ENCODE assay signal across 32 cellular contexts in genomic region chr12:52851787-52852186, GRCh38. TPM values are rescaled to one million over a fixed set of nuclear protein-coding genes. Genes with fewer than 3 reads are reported as not detected.
"Had no signal": no experiment of that assay in that cellular context is flagged by ENCODE, and none has a peak within 500 bp of the region (broad histone marks: within the 10 kb centered on the region; RNA-seq: fewer than 3 reads in every experiment).

No MANE protein-coding gene starts in this region.

- H3K9me3 ChIP-seq: stomach, suprapubic skin, testis, thoracic aorta, thyroid gland, tibial artery, transverse colon, upper lobe of right lung, uterus, vagina had no signal

- FAIRE-seq: urothelium cell line had no signal

- H3K4me1 ChIP-seq: stomach, testis, tibial artery, tibial nerve, transverse colon, upper lobe of right lung, uterus, vagina had no signal

- H3K4me3 Mint-ChIP-seq: stimulated activated effector memory CD8-positive, alpha-beta T cell treated with anti-CD3 and anti-CD28 coated beads, Interleukin-12 subunit alpha, Interleukin-12 subunit beta, amount 100 ng/mL, for 72 hours; stimulated activated memory B cell treated with anti-CD40 and anti-IgM and Interleukin-4, amounts not matched to agents 10 μg/mL and 1 μg/mL and 100 μg/mL, for 72 hours; stimulated activated naive B cell treated with anti-CD40 and anti-IgM and Interleukin-4, amounts not matched to agents 10 μg/mL and 1 μg/mL and 100 μg/mL, for 72 hours; stimulated activated naive CD8-positive, alpha-beta T cell treated with anti-CD3 and anti-CD28 coated beads, Interleukin-15, amount 100 ng/mL, for 72 hours; stimulated activated naive CD8-positive, alpha-beta T cell treated with anti-CD3 and anti-CD28 coated beads, Interleukin-15, Interleukin-2, amounts not matched to agents 100 ng/mL and 50 ng/mL, for 24 hours had no signal

- DNase-seq: stimulated activated CD4-positive, alpha-beta T cell treated with anti-CD3 and anti-CD28 coated beads, Interleukin-2, amount 100 ng/mL, for 48 hours; stimulated activated CD4-positive, alpha-beta T cell treated with anti-CD3 and anti-CD28 coated beads, Interleukin-4, amount 100 ng/mL, for 1 hour; stimulated activated CD4-positive, alpha-beta T cell treated with anti-CD3 and anti-CD28 coated beads, Interleukin-4, amount 100 ng/mL, for 24 hours; stimulated activated CD4-positive, alpha-beta T cell treated with anti-CD3 and anti-CD28 coated beads, Interleukin-4, amount 100 ng/mL, for 4 hours; stimulated activated CD8-positive, alpha-beta memory T cell treated with anti-CD3 and anti-CD28 coated beads, Interleukin-4, amount 100 ng/mL, for 48 hours; stimulated activated naive B cell treated with anti-CD40 and anti-IgM and Interleukin-4, amounts not matched to agents 10 μg/mL and 1 μg/mL and 100 μg/mL, for 72 hours; stimulated activated naive CD4-positive, alpha-beta T cell; stimulated activated naive CD4-positive, alpha-beta T cell treated with Interleukin-2 at 50 U/mL for 16 hours; stimulated activated naive CD8-positive, alpha-beta T cell treated with anti-CD3 and anti-CD28 coated beads, Interleukin-15, amount 100 ng/mL, for 72 hours; stimulated activated naive CD8-positive, alpha-beta T cell treated with anti-CD3 and anti-CD28 coated beads, Interleukin-15, Interleukin-2, amounts not matched to agents 100 U/mL and 50 U/mL, for 24 hours; stomach; substantia nigra; testis; thyroid gland; tibial artery; transverse colon; trophoblast cell; upper lobe of left lung; upper lobe of right lung; uterus had no signal

- H3K27me3 Mint-ChIP-seq: stimulated activated naive CD8-positive, alpha-beta T cell treated with anti-CD3 and anti-CD28 coated beads, Interleukin-15, amount 100 ng/mL, for 72 hours had no signal

- H3K9me3 Mint-ChIP-seq: stimulated activated effector memory CD8-positive, alpha-beta T cell treated with anti-CD3 and anti-CD28 coated beads, Interleukin-12 subunit alpha, Interleukin-12 subunit beta, amount 100 ng/mL, for 72 hours; stimulated activated memory B cell treated with anti-CD40 and anti-IgM and Interleukin-4, amounts not matched to agents 10 μg/mL and 1 μg/mL and 100 μg/mL, for 72 hours; stimulated activated naive CD8-positive, alpha-beta T cell treated with anti-CD3 and anti-CD28 coated beads, Interleukin-15, amount 100 ng/mL, for 72 hours; stimulated activated naive CD8-positive, alpha-beta T cell treated with anti-CD3 and anti-CD28 coated beads, Interleukin-15, Interleukin-2, amounts not matched to agents 100 ng/mL and 50 ng/mL, for 24 hours had no signal

- H3K27ac Mint-ChIP-seq: stimulated activated effector memory CD8-positive, alpha-beta T cell treated with anti-CD3 and anti-CD28 coated beads, Interleukin-12 subunit alpha, Interleukin-12 subunit beta, amount 100 ng/mL, for 72 hours; stimulated activated memory B cell treated with anti-CD40 and anti-IgM and Interleukin-4, amounts not matched to agents 10 μg/mL and 1 μg/mL and 100 μg/mL, for 72 hours; stimulated activated naive B cell treated with anti-CD40 and anti-IgM and Interleukin-4, amounts not matched to agents 10 μg/mL and 1 μg/mL and 100 μg/mL, for 72 hours; stimulated activated naive CD8-positive, alpha-beta T cell treated with anti-CD3 and anti-CD28 coated beads, Interleukin-15, amount 100 ng/mL, for 72 hours; stimulated activated naive CD8-positive, alpha-beta T cell treated with anti-CD3 and anti-CD28 coated beads, Interleukin-15, Interleukin-2, amounts not matched to agents 100 ng/mL and 50 ng/mL, for 24 hours had no signal

- ATAC-seq: stimulated activated effector memory CD8-positive, alpha-beta T cell treated with anti-CD3 and anti-CD28 coated beads, Interleukin-12 subunit alpha, Interleukin-12 subunit beta, amount 100 ng/mL, for 72 hours; stimulated activated naive CD8-positive, alpha-beta T cell treated with anti-CD3 and anti-CD28 coated beads, Interleukin-15, amount 100 ng/mL, for 72 hours; stimulated activated naive CD8-positive, alpha-beta T cell treated with anti-CD3 and anti-CD28 coated beads, Interleukin-15, Interleukin-2, amounts not matched to agents 100 U/mL and 50 U/mL, for 24 hours; upper lobe of right lung had no signal

- H3K36me3 Mint-ChIP-seq: stimulated activated effector memory CD8-positive, alpha-beta T cell treated with anti-CD3 and anti-CD28 coated beads, Interleukin-12 subunit alpha, Interleukin-12 subunit beta, amount 100 ng/mL, for 72 hours; stimulated activated memory B cell treated with anti-CD40 and anti-IgM and Interleukin-4, amounts not matched to agents 10 μg/mL and 1 μg/mL and 100 μg/mL, for 72 hours; stimulated activated naive B cell treated with anti-CD40 and anti-IgM and Interleukin-4, amounts not matched to agents 10 μg/mL and 1 μg/mL and 100 μg/mL, for 72 hours had no signal

- H3K36me3 ChIP-seq: stomach, suprapubic skin, thoracic aorta, thyroid gland, tibial artery, tibial nerve, transverse colon, upper lobe of left lung, upper lobe of right lung, uterus, vagina had no signal

- H3K27ac ChIP-seq: stomach, suprapubic skin, testis, thoracic aorta, thyroid gland, tibial artery, tibial nerve, transverse colon, upper lobe of left lung, upper lobe of right lung, uterus, vagina had no signal

- H3K4me3 ChIP-seq: stomach, suprapubic skin, testis, thoracic aorta, thyroid gland, tibial artery, tibial nerve, transverse colon, upper lobe of left lung, upper lobe of right lung, uterus, vagina had no signal

RNA-seq across cellular contexts. Expression of gene KRT78, which starts 3.0 kb away (rescaled TPM):
- total RNA-seq: subcutaneous adipose tissue, temporal lobe, thoracic aorta, transverse colon, upper lobe of right lung, ureter, urinary bladder, uterus had no signal
- polyA plus RNA-seq: urinary bladder had no signal

RNA-seq across cellular contexts. Expression of gene KRT79, which starts 17.7 kb away (rescaled TPM):
- total RNA-seq: stomach, temporal lobe, thoracic aorta, thyroid gland, transverse colon, ureter, urinary bladder, uterus had no signal
- polyA plus RNA-seq: urinary bladder had no signal

RNA-seq across cellular contexts. Expression of gene KRT4, which starts 37.9 kb away (rescaled TPM):
- total RNA-seq: subcutaneous adipose tissue, temporal lobe, thoracic aorta, tibial nerve, transverse colon, uterus had no signal
- polyA plus RNA-seq: urinary bladder had no signal

RNA-seq across cellular contexts. Expression of gene KRT3, which starts 55.9 kb away (rescaled TPM):
- total RNA-seq: stomach, subcutaneous adipose tissue, suprapubic skin, temporal lobe, testis, thoracic aorta, thyroid gland, tibial nerve, transverse colon, upper lobe of left lung, upper lobe of right lung, ureter, urinary bladder, uterus, vagina had no signal
- polyA plus RNA-seq: urinary bladder had no signal
